Comparison of ENCODE assay signal across 1 cellular context in genomic region chr20:4728121-4728520, GRCh38.
TF ChIP-seq lines count a peak whose summit lies in the region.

No MANE protein-coding gene starts in this region.

TF ChIP-seq in IMR-90, 13 proteins besides CTCF, POLR2A, EP300 and RAD21 (continued from another document):
- TF ChIP-seq ELK1 (IDR thresholded peaks at IDR 0.05; ENCODE audit: borderline replicate concordance, low read depth, low read length) (no peak), NFE2L2 (IDR thresholded peaks at IDR 0.05; ENCODE audit: low read depth, low read length) (0 out of 2 replicates have a peak, but pooled peaks have one; percentile 14), MAFK (IDR thresholded peaks at IDR 0.05; ENCODE audit: low read depth, low read length) (no peak), SMC3 (IDR thresholded peaks at IDR 0.05; ENCODE audit: low read depth, low read length) (no peak), FOS (IDR thresholded peaks at IDR 0.05; ENCODE audit: low read depth, low read length) (no peak), BHLHE40 (IDR thresholded peaks at IDR 0.05; ENCODE audit: low read depth, low read length) (no peak)
